8 cellular contexts compared by ENCODE assay signal in genomic region chr2:47177042-47177565, GRCh38. TPM values are rescaled to one million over a fixed set of nuclear protein-coding genes. Genes with fewer than 3 reads are reported as not detected.
DNase-seq lines count a peak whose midpoint lies in the region; ATAC-seq and FAIRE-seq lines count a peak whose summit lies in the region.

No MANE protein-coding gene starts in this region.

- FAIRE-seq in GM19239 (lab: Jason Lieb, UNC): no peak

- peak overlapping the region; percentile 99 for H3K9ac ChIP-seq in HUES6 (ENCODE audit: low read length)

- H3K27me3 ChIP-seq in HUES6 (ENCODE audit: control insufficient read depth, insufficient read depth, low read length): no peaks in the 10 kb centered on the region

- no peaks in the 10 kb centered on the region for H3K9me3 Mint-ChIP-seq in activated CD4-positive, alpha-beta T cell treated with anti-CD3 and anti-CD28 coated beads, Interleukin-2, amount 10 ng/mL, durations not matched to agents 24 days and 14 days
- no peaks in the 10 kb centered on the region for H3K9me3 Mint-ChIP-seq in central memory CD8-positive, alpha-beta T cell
- peaks cover 0 to 7% (median 0%) of the 10 kb centered on the region in 7 donors for H3K9me3 Mint-ChIP-seq in naive B cell

- H3K36me3 ChIP-seq in HUES6 (ENCODE audit: control insufficient read depth, insufficient read depth, low read length): peaks cover 4% of the 10 kb centered on the region; the same call in 1 of the 2 replicates

- intact Hi-C loops in activated CD4-positive, alpha-beta T cell treated with anti-CD3 and anti-CD28 coated beads, Interleukin-2, amount 10 ng/mL, durations not matched to agents 24 days and 14 days (cut with micrococcal nuclease): no loop called here

- peak overlapping the region; percentile 95 for H3K4me3 Mint-ChIP-seq in activated CD4-positive, alpha-beta T cell treated with anti-CD3 and anti-CD28 coated beads, Interleukin-2, amount 10 ng/mL, durations not matched to agents 24 days and 14 days
- H3K4me3 Mint-ChIP-seq in central memory CD8-positive, alpha-beta T cell: peak overlapping the region; percentile 100
- peak overlapping the region; percentile 93 to 100 (median 99) for H3K4me3 Mint-ChIP-seq in naive B cell

- H3K27ac Mint-ChIP-seq in activated CD4-positive, alpha-beta T cell treated with anti-CD3 and anti-CD28 coated beads, Interleukin-2, amount 10 ng/mL, durations not matched to agents 24 days and 14 days: peak overlapping the region; percentile 99
- H3K27ac Mint-ChIP-seq in central memory CD8-positive, alpha-beta T cell (ENCODE audit: low read depth): peak overlapping the region; percentile 100
- H3K27ac Mint-ChIP-seq in naive B cell: peak overlapping the region; percentile 99 to 100 (median 100)

- peaks cover 42% of the 10 kb centered on the region for H3K4me1 Mint-ChIP-seq in activated CD4-positive, alpha-beta T cell treated with anti-CD3 and anti-CD28 coated beads, Interleukin-2, amount 10 ng/mL, durations not matched to agents 24 days and 14 days
- peaks cover 53% of the 10 kb centered on the region for H3K4me1 Mint-ChIP-seq in central memory CD8-positive, alpha-beta T cell
- peaks cover 35 to 53% (median 53%) of the 10 kb centered on the region in 3 donors for H3K4me1 Mint-ChIP-seq in naive B cell

- H3K27me3 Mint-ChIP-seq in activated CD4-positive, alpha-beta T cell treated with anti-CD3 and anti-CD28 coated beads, Interleukin-2, amount 10 ng/mL, durations not matched to agents 24 days and 14 days: peaks cover 8% of the 10 kb centered on the region
- H3K27me3 Mint-ChIP-seq in central memory CD8-positive, alpha-beta T cell: no peaks in the 10 kb centered on the region
- peaks cover 0 to 5% (median 0%) of the 10 kb centered on the region in 3 donors for H3K27me3 Mint-ChIP-seq in naive B cell

- peak overlapping the region; percentile 91 for H3K4me3 ChIP-seq in HUES6 (ENCODE audit: low read depth, low read length)

- H3K4me1 ChIP-seq in HUES6 (ENCODE audit: control insufficient read depth, insufficient read depth, low read length): peaks cover 40% of the 10 kb centered on the region

- no peak for ATAC-seq in central memory CD8-positive, alpha-beta T cell (replicated peaks; ENCODE audit: extremely low read depth, poor library complexity, severe bottlenecking)
- ATAC-seq in naive B cell (ENCODE audit: low read depth in 2 of 2): peak; percentile 11 to 14

- H3K27ac ChIP-seq in HUES6 (ENCODE audit: low read depth, low read length): peak overlapping the region; percentile 99

- H3K9me3 ChIP-seq in HUES6 (ENCODE audit: control insufficient read depth, insufficient read depth, low read depth, low read length): no peaks in the 10 kb centered on the region

- DNase-seq in activated CD4-positive, alpha-beta T cell treated with anti-CD3 and anti-CD28 coated beads, Interleukin-2, amount 10 ng/mL, durations not matched to agents 24 days and 14 days: no peak
- no peak for DNase-seq in activated CD4-positive, alpha-beta T cell treated with anti-CD3 and anti-CD28 coated beads for 4 hours
- DNase-seq in central memory CD8-positive, alpha-beta T cell (ENCODE audit: low spot score in 2 of 2): no peak
- no peak for DNase-seq in naive B cell
- DNase-seq in DMS53 (lab: John Stamatoyannopoulos, UW): no peak
- no peak for DNase-seq in effector CD4-positive, alpha-beta T cell
- DNase-seq in GM19239 (ENCODE audit: insufficient read length, low spot score): no peak

- peaks cover 23% of the 10 kb centered on the region for H3K36me3 Mint-ChIP-seq in activated CD4-positive, alpha-beta T cell treated with anti-CD3 and anti-CD28 coated beads, Interleukin-2, amount 10 ng/mL, durations not matched to agents 24 days and 14 days (ENCODE audit: low read depth)
- H3K36me3 Mint-ChIP-seq in central memory CD8-positive, alpha-beta T cell (ENCODE audit: insufficient read depth): peaks cover 28% of the 10 kb centered on the region
- H3K36me3 Mint-ChIP-seq in naive B cell: peaks cover 0 to 9% of the 10 kb centered on the region in 2 donors

RNA-seq across cellular contexts. Expression of gene CALM2, which starts 0.8 kb away (rescaled TPM):
- total RNA-seq in activated CD4-positive, alpha-beta T cell treated with anti-CD3 and anti-CD28 coated beads, Interleukin-2, amount 10 ng/mL, durations not matched to agents 24 days and 14 days: 436 TPM in 2 replicates
- 1,000 to 10,000 TPM in 2 of 6 donors, 100 to 1,000 TPM in 4; 800 to 1,508 (median 920) TPM for polyA plus RNA-seq in naive B cell (ENCODE audit: low read depth in 6 of 6)

RNA-seq across cellular contexts. Expression of gene STPG4, which starts 22.0 kb away (rescaled TPM):
- 0.16 and 0.38 TPM in 2 replicates for total RNA-seq in activated CD4-positive, alpha-beta T cell treated with anti-CD3 and anti-CD28 coated beads, Interleukin-2, amount 10 ng/mL, durations not matched to agents 24 days and 14 days
- polyA plus RNA-seq in naive B cell (ENCODE audit: low read depth in 6 of 6): under 1 TPM in 2 of 6 donors, not detected in 4; 0.41 to 0.66 TPM
